16 cellular contexts compared by ENCODE assay signal in the genomic region with DNA sequence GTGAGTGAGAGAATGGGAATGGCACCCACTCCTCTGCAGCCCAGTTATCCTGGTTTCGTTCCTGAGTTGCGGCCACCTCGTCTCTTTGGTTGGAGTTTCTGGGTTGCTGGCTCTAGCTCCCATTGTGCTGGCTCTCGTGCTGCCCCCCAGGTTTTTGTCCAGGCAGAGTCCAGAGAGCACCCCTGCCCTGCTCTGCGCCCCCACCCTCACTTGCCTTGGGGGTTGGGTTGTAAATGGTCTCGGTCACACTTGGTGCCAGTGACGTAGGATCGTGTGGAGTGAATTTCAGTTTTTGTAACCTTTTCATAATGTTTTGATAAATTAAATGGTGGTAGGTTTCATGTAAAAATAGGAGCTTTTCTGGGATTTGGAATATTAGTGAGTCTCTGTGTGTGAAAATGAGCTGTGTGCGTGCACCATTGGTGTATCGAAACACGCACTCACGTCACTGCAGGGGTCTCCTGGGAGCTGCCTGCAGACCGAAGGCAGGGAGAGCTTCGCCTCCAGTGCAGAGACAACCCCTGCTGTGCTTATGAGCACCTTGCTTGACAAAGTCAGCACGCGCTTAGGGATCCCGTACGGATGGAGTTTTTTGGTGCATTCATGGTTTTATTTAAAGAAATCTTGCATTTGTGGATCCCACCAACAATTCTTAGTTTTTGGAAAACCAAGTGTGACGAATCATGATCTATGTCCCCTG. TPM values are rescaled to one million over a fixed set of nuclear protein-coding genes. Genes with fewer than 3 reads are reported as not detected.
A peak's percentile ranks its signal among the peaks of the same experiment; 100 is the strongest.
DNase-seq lines count a peak whose midpoint lies in the region; ATAC-seq, FAIRE-seq and TF ChIP-seq lines count a peak whose summit lies in the region.
"Had no signal": no experiment of that assay in that cellular context is flagged by ENCODE, and none has a peak within 500 bp of the region (broad histone marks: within the 10 kb centered on the region; RNA-seq: fewer than 3 reads in every experiment).

No MANE protein-coding gene starts in this region.

- H2AFZ ChIP-seq in PC-9 (no peak overlapping the region), K562 (ENCODE audit: low read depth, low read length) (no peak overlapping the region), osteoblast (ENCODE audit: low read length) (no peak overlapping the region)

- POLR2A ChIA-PET in PC-9 (lab: Charles Lee; ENCODE audit: unreplicated experiment) = no interaction called here
- POLR2A ChIA-PET in K562 (lab: Yijun Ruan, JAX) = interaction anchor here (0.7 to 1.4 kb wide), 3 partner anchors 12 to 58 kb away, joined by 3 to 4 read pairs (median 4); no protein-coding TSS in a partner anchor

- no peak for TF ChIP-seq CTCF in PC-9 (conservative IDR thresholded peaks at IDR 0.05)
- no peak for TF ChIP-seq CTCF in K562 (IDR thresholded peaks at IDR 0.05 in 2 of 3, conservative IDR thresholded peaks at IDR 0.05 in 1 of 3; ENCODE audit: insufficient read depth in 2 of 3, low read depth in 1 of 3, low read length in 3 of 3)
- no peak for TF ChIP-seq CTCF in osteoblast (IDR thresholded peaks at IDR 0.05; ENCODE audit: extremely low read depth, low read depth, low read length)

- H3K36me3 ChIP-seq in CD4-positive, CD25-positive, alpha-beta regulatory T cell (ENCODE audit: control insufficient read depth, insufficient read depth, low read length) = peaks cover 53% of the 10 kb centered on the region
- no peaks in the 10 kb centered on the region for H3K36me3 ChIP-seq in PC-9 (ENCODE audit: low read depth)
- peaks cover 76% of the 10 kb centered on the region for H3K36me3 ChIP-seq in K562 (ENCODE audit: control insufficient read depth, insufficient read depth, low read length)
- H3K36me3 ChIP-seq in osteoblast (ENCODE audit: insufficient read depth, low read length) = peaks cover 44% of the 10 kb centered on the region

- H3K27me3 ChIP-seq in CD4-positive, CD25-positive, alpha-beta regulatory T cell (ENCODE audit: control insufficient read depth, insufficient read depth, low read length) = no peaks in the 10 kb centered on the region
- H3K27me3 ChIP-seq in PC-9 (ENCODE audit: insufficient read depth, low read depth) = no peaks in the 10 kb centered on the region
- H3K27me3 ChIP-seq in K562 (ENCODE audit: control insufficient read depth in 2 of 2, insufficient read depth in 2 of 2, low read length in 2 of 2) = no peaks in the 10 kb centered on the region
- H3K27me3 ChIP-seq in osteoblast (ENCODE audit: insufficient read depth, low read length) = no peaks in the 10 kb centered on the region
- H3K27me3 ChIP-seq: BLaER1 had no signal

- no peaks in the 10 kb centered on the region for H3K9me3 ChIP-seq in CD4-positive, CD25-positive, alpha-beta regulatory T cell (ENCODE audit: control insufficient read depth in 2 of 2, low read length in 2 of 2)
- H3K9me3 ChIP-seq in PC-9 (ENCODE audit: insufficient read depth, low read depth) (no peaks in the 10 kb centered on the region), K562 (replicated peaks; ENCODE audit: control insufficient read depth, insufficient read depth, low read depth, low read length) (no peaks in the 10 kb centered on the region), osteoblast (ENCODE audit: low read depth, low read length) (no peaks in the 10 kb centered on the region)
- H3K9me3 ChIP-seq: BLaER1 had no signal

- DNase-seq in CD4-positive, CD25-positive, alpha-beta regulatory T cell = no peak
- DNase-seq in PC-9 (no peak), K562 (ENCODE audit: extremely low read depth in 1 of 4, low spot score in 3 of 4) (no peak), osteoblast (ENCODE audit: insufficient read length, low spot score, missing footprints) (no peak), hepatic stellate cell (ENCODE audit: low spot score) (no peak), NCI-H2227 (lab: John Stamatoyannopoulos, UW; ENCODE audit: unreplicated experiment) (no peak)
- DNase-seq: DMS153, EL, HCEC 1CT, KBM-7, NCI-H1436 treated with DMSO at 0.1 percent for 48 hours, NCI-H345, NCI-H526 treated with DMSO at 0.1 percent for 48 hours had no signal

- no peak overlapping the region for H3K4me3 Mint-ChIP-seq in CD4-positive, CD25-positive, alpha-beta regulatory T cell

- H3K27me3 Mint-ChIP-seq in CD4-positive, CD25-positive, alpha-beta regulatory T cell = no peaks in the 10 kb centered on the region

- H3K9ac ChIP-seq in K562 (ENCODE audit: insufficient read depth in 1 of 2, low read depth in 2 of 2, low read length in 2 of 2) = no peak overlapping the region
- H3K9ac ChIP-seq: BLaER1 had no signal

- in situ Hi-C loops in K562 (cut with MboI) = no loop called here

- H3K4me1 Mint-ChIP-seq in CD4-positive, CD25-positive, alpha-beta regulatory T cell = peaks cover 8 to 17% (median 11%) of the 10 kb centered on the region in 4 donors

- no peaks in the 10 kb centered on the region for H4K20me1 ChIP-seq in PC-9 (ENCODE audit: insufficient read depth)
- H4K20me1 ChIP-seq in K562 (replicated peaks; ENCODE audit: control insufficient read depth, insufficient read depth, low read length) = no peaks in the 10 kb centered on the region
- no peaks in the 10 kb centered on the region for H4K20me1 ChIP-seq in osteoblast (ENCODE audit: insufficient read depth, low read length)

- H3F3A ChIP-seq in PC-9 (ENCODE audit: insufficient read depth, low read depth) = peaks cover 11% of the 10 kb centered on the region

- H3K9me3 Mint-ChIP-seq in CD4-positive, CD25-positive, alpha-beta regulatory T cell = no peaks in the 10 kb centered on the region

- H3K27ac Mint-ChIP-seq in CD4-positive, CD25-positive, alpha-beta regulatory T cell = peak overlapping the region in 2 of 3 donors; percentile 0 to 46

- H3K9me1 ChIP-seq in K562 (ENCODE audit: control insufficient read depth, insufficient read depth, low read length) = peaks cover 11% of the 10 kb centered on the region

- WGBS in K562 (ENCODE audit: insufficient coverage, low coverage, missing lambda C conversion rate) = 97% methylated on average over 19 of the region's 19 CpGs

- TF ChIP-seq RAD21 in K562 (CRISPR knock-in tag; conservative IDR thresholded peaks at IDR 0.05 in 1 of 2, IDR thresholded peaks at IDR 0.05 in 1 of 2) = no peak

- H3K4me3 ChIP-seq in CD4-positive, CD25-positive, alpha-beta regulatory T cell (ENCODE audit: low read depth, low read length) = no peak overlapping the region
- H3K4me3 ChIP-seq in PC-9 = no peak overlapping the region
- H3K4me3 ChIP-seq in K562 = no peak overlapping the region
- H3K4me3 ChIP-seq in osteoblast (ENCODE audit: insufficient read depth, low read length) = no peak overlapping the region
- H3K4me3 ChIP-seq: BLaER1 had no signal

- H3K36me3 Mint-ChIP-seq in CD4-positive, CD25-positive, alpha-beta regulatory T cell = peaks cover 41% of the 10 kb centered on the region

- no peaks in the 10 kb centered on the region for H3K9me2 ChIP-seq in PC-9 (ENCODE audit: insufficient read depth)

- no peak for FAIRE-seq in K562 (lab: Jason Lieb, UNC)

- no peak for TF ChIP-seq POLR2A in K562 (conservative IDR thresholded peaks at IDR 0.05)

- H3K27ac ChIP-seq in CD4-positive, CD25-positive, alpha-beta regulatory T cell (ENCODE audit: insufficient read depth, low read length, poor library complexity, severe bottlenecking) = no peak overlapping the region
- H3K27ac ChIP-seq in PC-9 = no peak overlapping the region
- no peak overlapping the region; the same call in 2 of the 3 replicates for H3K27ac ChIP-seq in K562 (ENCODE audit: extremely low read depth, low read depth, low read length)
- H3K27ac ChIP-seq in osteoblast (ENCODE audit: low read depth, low read length) = peak overlapping the region; percentile 53
- H3K27ac ChIP-seq: BLaER1 had no signal

- H3K4me2 ChIP-seq in PC-9 = no peak overlapping the region
- no peak overlapping the region for H3K4me2 ChIP-seq in K562 (ENCODE audit: insufficient read depth, low read length)
- no peak overlapping the region for H3K4me2 ChIP-seq in osteoblast (ENCODE audit: insufficient read depth, low read length)
- H3K4me2 ChIP-seq: BLaER1 had no signal

- peaks cover 7% of the 10 kb centered on the region for H3K4me1 ChIP-seq in CD4-positive, CD25-positive, alpha-beta regulatory T cell (ENCODE audit: control insufficient read depth, insufficient read depth, low read length, poor library complexity, severe bottlenecking)
- peaks cover 13% of the 10 kb centered on the region for H3K4me1 ChIP-seq in PC-9 (replicated peaks; ENCODE audit: insufficient read depth)
- peaks cover 20 to 21% of the 10 kb centered on the region in 2 experiments for H3K4me1 ChIP-seq in K562 (replicated peaks in 1 of 2; ENCODE audit: control insufficient read depth in 2 of 2, insufficient read depth in 2 of 2, low read length in 2 of 2)
- peaks cover 28% of the 10 kb centered on the region for H3K4me1 ChIP-seq in osteoblast (ENCODE audit: insufficient read depth, low read length)

- BruUV-seq in PC-9 (replicated peaks; lab: Mats Ljungman, UMichigan) (TSS peak; percentile 9), K562 (replicated peaks; lab: Mats Ljungman, UMichigan) (no TSS peak)

- CTCF ChIA-PET in PC-9 (lab: Charles Lee) (no interaction called here), K562 (lab: Yijun Ruan, JAX; ENCODE audit: low intra/inter-chr PET ratio) (no interaction called here)

- ATAC-seq in CD4-positive, CD25-positive, alpha-beta regulatory T cell (ENCODE audit: low read depth in 2 of 2) = no peak
- ATAC-seq in K562 (no peak), HG03039 (IDR thresholded peaks at IDR 0.05; ENCODE audit: unreplicated experiment) (no peak), esophagus mucosa (no peak)

- TF ChIP-seq EP300 in K562 (IDR thresholded peaks at IDR 0.05; ENCODE audit: low read length) = no peak

- intact Hi-C loops in PC-9 (cut with micrococcal nuclease; ENCODE audit: unreplicated experiment) = no loop called here
- intact Hi-C loops in K562 (cut with micrococcal nuclease) = no loop called here

- peaks cover 29% of the 10 kb centered on the region for H3K79me2 ChIP-seq in PC-9 (ENCODE audit: low read depth)
- peaks cover 55% of the 10 kb centered on the region for H3K79me2 ChIP-seq in K562 (ENCODE audit: control insufficient read depth, insufficient read depth, low read length)
- peaks cover 60% of the 10 kb centered on the region for H3K79me2 ChIP-seq in osteoblast (ENCODE audit: insufficient read depth, low read length)

RNA-seq across cellular contexts. Expression of a gene that starts 32.9 kb away (rescaled TPM):
- total RNA-seq in CD4-positive, CD25-positive, alpha-beta regulatory T cell = 103 TPM
- 10 to 100 TPM; 43.1 to 56.8 (median 50.5) TPM for polyA plus RNA-seq in CD4-positive, CD25-positive, alpha-beta regulatory T cell
- total RNA-seq in PC-9 (2021) (222 and 234 TPM in 2 replicates), K562 (2014; rRNA removed) (91.6 and 109 TPM in 2 replicates), K562 (2014; rRNA removed; fragmentation: Illumina TruSeq; extraction: Trizol) (83.2 and 89.5 TPM in 2 replicates), K562 (2015; rRNA removed; fragmentation: Illumina TruSeq; extraction: Trizol) (62.1 and 65.2 TPM in 2 replicates), K562 (2021) (108 and 116 TPM in 2 replicates), osteoblast (71.6 and 80.0 TPM in 2 replicates), esophagus mucosa (78.2 TPM)
- total RNA-seq in K562 (2011; cell fraction: chromatin; rRNA removed; ENCODE audit: low replicate concordance) = 153 and 281 TPM in 2 replicates
- total RNA-seq in K562 (2011; cell fraction: nucleolus; rRNA removed) = 147 and 149 TPM in 2 replicates
- total RNA-seq in K562 (2011; cell fraction: nucleoplasm; rRNA removed) = 120 and 125 TPM in 2 replicates
- polyA plus RNA-seq in K562 (2011; rRNA removed) (34.7 and 50.3 TPM in 2 replicates), K562 (2014; fragmentation: Illumina TruSeq; extraction: Trizol) (57.4 and 72.3 TPM in 2 replicates), K562 (2014; fragmentation: Nextera tagmentation; extraction: Ambion mirVana) (10 to 100 TPM; 23.5 to 30.3 TPM), K562 (2014; rRNA removed) (65.2 and 71.1 TPM in 2 replicates)
- 29.5 and 50.9 TPM in 2 replicates for polyA plus RNA-seq in K562 (2011; cell fraction: cytosol; rRNA removed)
- 96.2 and 154 TPM in 2 replicates for polyA plus RNA-seq in K562 (2011; cell fraction: nucleus; rRNA removed)
- polyA plus RNA-seq in K562 (2012) = 94.4 and 95.0 TPM in 2 replicates
- 32.8 and 39.3 TPM in 2 replicates for polyA minus RNA-seq in K562 (2011; rRNA and poly(A)+ RNA removed)
- 52.9 and 65.4 TPM in 2 replicates for polyA minus RNA-seq in K562 (2011; cell fraction: cytosol; rRNA and poly(A)+ RNA removed)
- 61.7 and 66.5 TPM in 2 replicates for polyA minus RNA-seq in K562 (2011; cell fraction: nucleus; rRNA and poly(A)+ RNA removed)
